Comparison of ENCODE assay signal across 22 cellular contexts in the genomic region with DNA sequence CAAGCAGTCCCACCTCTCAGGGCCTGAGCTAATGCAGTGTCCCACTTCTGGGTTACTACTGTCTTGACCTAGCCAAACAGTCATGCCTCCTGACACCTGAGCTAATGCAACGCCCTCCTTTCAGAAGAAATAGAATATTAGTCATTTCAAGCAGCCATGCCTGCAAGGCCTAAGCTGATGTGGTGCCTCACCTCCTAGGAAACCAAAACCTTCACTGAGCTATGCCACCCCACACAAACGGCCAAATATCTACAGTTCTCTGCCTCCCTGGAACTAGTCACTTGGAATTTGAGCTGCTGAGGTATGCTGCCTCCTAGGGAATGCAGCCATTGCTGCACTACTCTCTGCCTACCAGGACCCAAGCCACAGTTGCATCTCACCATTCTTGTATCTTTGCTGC. TPM values are rescaled to one million over a fixed set of nuclear protein-coding genes. Genes with fewer than 3 reads are reported as not detected.
DNase-seq lines count a peak whose midpoint lies in the region; ATAC-seq and TF ChIP-seq lines count a peak whose summit lies in the region.
"Had no signal": no experiment of that assay in that cellular context is flagged by ENCODE, and none has a peak within 500 bp of the region (broad histone marks: within the 10 kb centered on the region; RNA-seq: fewer than 3 reads in every experiment).

No MANE protein-coding gene starts in this region.

- POLR2A ChIA-PET in WTC11 (lab: Charles Lee), result no interaction called here

- H3K4me1 ChIP-seq in GM23338 (ENCODE audit: insufficient read depth), result no peaks in the 10 kb centered on the region
- H3K4me1 ChIP-seq: BE2C had no signal

- TF ChIP-seq CTCF in GM12865 (IDR thresholded peaks at IDR 0.05; ENCODE audit: insufficient read depth, low read depth, low read length, missing control alignments) (no peak), GM23338 (conservative IDR thresholded peaks at IDR 0.05; ENCODE audit: low read depth in 2 of 2) (peak in 1 of 2 experiments; percentile 14; a peak in 2 of 4 replicates), WTC11 (IDR thresholded peaks at IDR 0.05) (no peak)

- no peaks in the 10 kb centered on the region for H3K36me3 ChIP-seq in GM23338 (ENCODE audit: insufficient read depth)
- H3K36me3 ChIP-seq: BE2C had no signal

- H3F3A ChIP-seq in GM23338 (replicated peaks; ENCODE audit: low read depth), result no peaks in the 10 kb centered on the region

- ATAC-seq in GM23338 (peak; percentile 37; the same call in 1 of the 3 replicates), WTC11 (peak; percentile 77), HG03520 (IDR thresholded peaks at IDR 0.05; ENCODE audit: unreplicated experiment) (no peak), GM18867 (IDR thresholded peaks at IDR 0.05; ENCODE audit: unreplicated experiment) (no peak)
- ATAC-seq: K562 had no signal

- H3K9me2 ChIP-seq in GM23338 (ENCODE audit: insufficient read depth), result peaks cover 5% of the 10 kb centered on the region; the same call in 1 of the 2 replicates

- no peaks in the 10 kb centered on the region for H3K79me2 ChIP-seq in GM23338 (replicated peaks; ENCODE audit: insufficient read depth)

- peaks cover 3% of the 10 kb centered on the region for H3K27me3 Mint-ChIP-seq in GM23338 (ENCODE audit: insufficient read depth, low read depth, poor library complexity)
- no peaks in the 10 kb centered on the region; the same call in 1 of the 2 replicates for H3K27me3 Mint-ChIP-seq in WTC11 (ENCODE audit: low read depth)

- no peak overlapping the region for H3K27ac ChIP-seq in GM23338 (ENCODE audit: low read depth)

- no peaks in the 10 kb centered on the region for H4K20me1 ChIP-seq in GM23338 (replicated peaks; ENCODE audit: insufficient read depth)

- peaks cover 4% of the 10 kb centered on the region; the same call in 2 of the 3 replicates for H3K4me1 Mint-ChIP-seq in GM23338
- peaks cover 10% of the 10 kb centered on the region for H3K4me1 Mint-ChIP-seq in WTC11

- H3K27me3 ChIP-seq in GM23338 (ENCODE audit: insufficient read depth), result no peaks in the 10 kb centered on the region
- H3K27me3 ChIP-seq: BE2C had no signal

- no peak overlapping the region for H3K4me3 Mint-ChIP-seq in GM23338
- no peak overlapping the region for H3K4me3 Mint-ChIP-seq in WTC11
- H3K4me3 Mint-ChIP-seq: CD4-positive, CD25-positive, alpha-beta regulatory T cell had no signal

- CTCF ChIA-PET in WTC11 (lab: Charles Lee), result interaction anchor here (1.0 to 1.6 kb wide), 6 partner anchors 16 to 300 kb away, joined by 3 to 8 read pairs (median 4); no protein-coding TSS in a partner anchor

- no peaks in the 10 kb centered on the region for H3K36me3 Mint-ChIP-seq in GM23338 (ENCODE audit: low read depth)
- no peaks in the 10 kb centered on the region for H3K36me3 Mint-ChIP-seq in WTC11
- H3K36me3 Mint-ChIP-seq: CD4-positive, CD25-positive, alpha-beta regulatory T cell had no signal

- no peak overlapping the region for H2AFZ ChIP-seq in GM23338

- peak; percentile 35 for DNase-seq in GM12865 (ENCODE audit: low read depth)
- no peak for DNase-seq in GM23338 (ENCODE audit: low spot score)
- DNase-seq in WTC11 (ENCODE audit: low spot score), result no peak
- DNase-seq in kidney tubule cell (ENCODE audit: low spot score), result peak; percentile 50
- no peak for DNase-seq in effector CD8-positive, alpha-beta T cell (lab: John Stamatoyannopoulos, UW)
- no peak for DNase-seq in amygdala (lab: John Stamatoyannopoulos, UW)
- DNase-seq: BE2C; CD4-positive, CD25-positive, alpha-beta regulatory T cell; COR-L47; DMS 273 treated with DMSO at 0.1 percent for 48 hours; DND-41; HCEC 1CT; NCI-H1694 treated with DMSO at 0.1 percent for 48 hours; NCI-H510A; NCI-H748 treated with DMSO at 0.1 percent for 48 hours; NK-92 treated with Interleukin-12 subunit alpha and Interleukin-12 subunit beta, amount 100 ng/mL, for 24 hours; Right ventricle myocardium superior had no signal

- no peak overlapping the region for H3K4me2 ChIP-seq in GM23338

- H3K4me3 ChIP-seq in GM12865 (ENCODE audit: low read depth, low read length) (no peak overlapping the region), GM23338 (no peak overlapping the region)
- H3K4me3 ChIP-seq: K562 had no signal

- H3K27ac Mint-ChIP-seq in GM23338 (no peak overlapping the region), WTC11 (no peak overlapping the region)

- peaks cover 14% of the 10 kb centered on the region; the same call in 2 of the 3 replicates for H3K9me3 Mint-ChIP-seq in GM23338
- H3K9me3 Mint-ChIP-seq in WTC11, result peaks cover 34% of the 10 kb centered on the region

TF ChIP-seq in GM23338, 12 proteins besides CTCF, POLR2A, EP300 and RAD21:
- TF ChIP-seq ZNF114 (CRISPR knock-in tag; IDR thresholded peaks at IDR 0.05) (no peak), CREB1 (CRISPR knock-in tag; IDR thresholded peaks at IDR 0.05; ENCODE audit: low read depth) (no peak)

TF ChIP-seq in WTC11, 78 proteins besides CTCF, POLR2A, EP300 and RAD21:
- TF ChIP-seq CREB1 (CRISPR knock-in tag; IDR thresholded peaks at IDR 0.05) (no peak), NFATC4 (CRISPR knock-in tag; IDR thresholded peaks at IDR 0.05) (no peak), NR2C2 (CRISPR knock-in tag; IDR thresholded peaks at IDR 0.05) (no peak), TCF7 (CRISPR knock-in tag; IDR thresholded peaks at IDR 0.05; ENCODE audit: low read depth) (no peak)

RNA-seq across cellular contexts. Expression of gene MS4A6E, which starts 8.3 kb away (rescaled TPM):
- total RNA-seq in GM23338 (2014; rRNA removed; shearing (Covaris generic)), result not detected in 2 replicates
- polyA plus RNA-seq in GM23338 (2016; fragmentation: Nextera tagmentation; extraction: Ambion mirVana), result not detected in 2 replicates
- not detected in 3 replicates for total RNA-seq in WTC11 (2021)
- total RNA-seq: CD4-positive, CD25-positive, alpha-beta regulatory T cell; G401; K562; OCI-LY7; Right ventricle myocardium superior had no signal
- polyA plus RNA-seq: CD4-positive, CD25-positive, alpha-beta regulatory T cell had no signal

RNA-seq across cellular contexts. Expression of gene MS4A4A, which starts 38.3 kb away (rescaled TPM):
- total RNA-seq in GM23338 (2014; rRNA removed; shearing (Covaris generic)), result not detected in 2 replicates
- not detected in 2 replicates for polyA plus RNA-seq in GM23338 (2016; fragmentation: Nextera tagmentation; extraction: Ambion mirVana)
- not detected in 3 replicates for total RNA-seq in WTC11 (2021)
- total RNA-seq: CD4-positive, CD25-positive, alpha-beta regulatory T cell; G401; OCI-LY7 had no signal
- polyA plus RNA-seq: CD4-positive, CD25-positive, alpha-beta regulatory T cell had no signal

RNA-seq across cellular contexts. Expression of gene MS4A7, which starts 59.6 kb away (rescaled TPM):
- 0.07 TPM in 1 of 2 replicates, not detected in the other for total RNA-seq in GM23338 (2014; rRNA removed; shearing (Covaris generic))
- not detected in 2 replicates for polyA plus RNA-seq in GM23338 (2016; fragmentation: Nextera tagmentation; extraction: Ambion mirVana)
- 0.25 to 0.46 TPM (median 0.31 TPM) in 3 replicates for total RNA-seq in WTC11 (2021)
- total RNA-seq: G401, K562 had no signal
- polyA plus RNA-seq: K562 had no signal

Comparison
In these comparisons a context has a peak if more than half of its experiments do, and no peak if none do; other contexts are left out.
1. DNase-seq: peak in GM12865 (single experiment) and kidney tubule cell (single experiment); none in GM23338 (single experiment), WTC11 (single experiment), effector CD8-positive, alpha-beta T cell (single experiment) and amygdala (0 of 56).
2. ATAC-seq: peak in GM23338 (single experiment) and WTC11 (single experiment); none in HG03520 (single experiment) and GM18867 (single experiment).